ENCODE assay signal across 8 cellular contexts in genomic region chrX:154380153-154380552, GRCh38. TPM values are rescaled to one million over a fixed set of nuclear protein-coding genes. Genes with fewer than 3 reads are reported as not detected.
A peak's percentile ranks its signal among the peaks of the same experiment; 100 is the strongest.
DNase-seq lines count a peak whose midpoint lies in the region; TF ChIP-seq lines count a peak whose summit lies in the region.

No MANE protein-coding gene starts in this region.

- H3K9me3 Mint-ChIP-seq in nephron: peaks cover 9% of the 10 kb centered on the region

- H3K4me1 ChIP-seq in effector memory CD4-positive, alpha-beta T cell (ENCODE audit: control insufficient read depth, insufficient read depth, low read length, poor library complexity, severe bottlenecking): peaks cover 17% of the 10 kb centered on the region

- no peak for DNase-seq in BJ (ENCODE audit: low read depth)
- no peak for DNase-seq in MG63
- DNase-seq in effector memory CD4-positive, alpha-beta T cell: no peak
- DNase-seq in Ammon's horn (ENCODE audit: low spot score): no peak
- no peak for DNase-seq in NOMO-1 treated with dmso at 0.1 percent for 144 hours (lab: John Stamatoyannopoulos, UW; ENCODE audit: unreplicated experiment)
- DNase-seq in COLO829 (ENCODE audit: low spot score): no peak
- DNase-seq in SHP77 (lab: John Stamatoyannopoulos, UW): no peak

- TF ChIP-seq CTCF in BJ (IDR thresholded peaks at IDR 0.05; ENCODE audit: insufficient read depth, low read depth, low read length): no peak
- no peak for TF ChIP-seq CTCF in nephron (IDR thresholded peaks at IDR 0.05; ENCODE audit: unreplicated experiment in 3 of 3)

- peaks cover 8% of the 10 kb centered on the region for H3K4me1 Mint-ChIP-seq in nephron

- peak overlapping the region; percentile 97 for H3K27ac ChIP-seq in effector memory CD4-positive, alpha-beta T cell (ENCODE audit: insufficient read depth, low read length, poor library complexity, severe bottlenecking)

- H3K9me3 ChIP-seq in MG63: no peaks in the 10 kb centered on the region
- H3K9me3 ChIP-seq in effector memory CD4-positive, alpha-beta T cell (ENCODE audit: control insufficient read depth, low read length): no peaks in the 10 kb centered on the region

- POLR2A ChIA-PET in BJ (lab: Charles Lee): no interaction called here

- H3K4me3 ChIP-seq in BJ (ENCODE audit: low read depth, low read length): peak overlapping the region; percentile 69
- H3K4me3 ChIP-seq in MG63: peak overlapping the region; percentile 67
- H3K4me3 ChIP-seq in effector memory CD4-positive, alpha-beta T cell (ENCODE audit: insufficient read depth, low read depth, low read length, poor library complexity, severe bottlenecking): peak overlapping the region; percentile 62

- H3K36me3 ChIP-seq in BJ (ENCODE audit: control insufficient read depth, insufficient read depth, low read length) (peaks cover 6% of the 10 kb centered on the region; the same call in 1 of the 2 replicates), MG63 (peaks cover 3% of the 10 kb centered on the region)
- H3K36me3 ChIP-seq in effector memory CD4-positive, alpha-beta T cell (ENCODE audit: control insufficient read depth, insufficient read depth, low read length): no peaks in the 10 kb centered on the region

- peak overlapping the region; percentile 42 to 91 (median 78) for H3K27ac Mint-ChIP-seq in nephron

- CTCF ChIA-PET in BJ (lab: Yijun Ruan, JAX): interaction anchor here (1.0 kb wide), 1 partner anchor 18 kb away, joined by 3 read pairs; the partner anchor contains the start of gene RPL10

- H3K27me3 ChIP-seq in BJ (ENCODE audit: control insufficient read depth, insufficient read depth, low read length) (no peaks in the 10 kb centered on the region), MG63 (no peaks in the 10 kb centered on the region)
- H3K27me3 ChIP-seq in effector memory CD4-positive, alpha-beta T cell (replicated peaks; ENCODE audit: control insufficient read depth, insufficient read depth, low read length, poor library complexity, severe bottlenecking): no peaks in the 10 kb centered on the region

- peak overlapping the region; percentile 86 to 93 (median 93) for H3K4me3 Mint-ChIP-seq in nephron

- no peaks in the 10 kb centered on the region for H3K27me3 Mint-ChIP-seq in nephron (ENCODE audit: low read depth)

- H3K36me3 Mint-ChIP-seq in nephron (ENCODE audit: low read depth): peaks cover 5% of the 10 kb centered on the region

RNA-seq across cellular contexts. Expression of gene EMD, which starts 1.1 kb away (rescaled TPM):
- polyA plus RNA-seq in BJ (2011; rRNA removed): 32.6 and 71.0 TPM in 2 replicates
- 28.6 and 36.2 TPM in 2 replicates for polyA minus RNA-seq in BJ (2011; rRNA and poly(A)+ RNA removed)
- 48.7 and 62.4 TPM in 2 replicates for total RNA-seq in MG63 (2014; rRNA removed; shearing (Covaris generic); ENCODE audit: low replicate concordance)

RNA-seq across cellular contexts. Expression of gene FLNA, which starts 5.7 kb away (rescaled TPM):
- polyA plus RNA-seq in BJ (2011; rRNA removed): 855 and 1,740 TPM in 2 replicates
- polyA minus RNA-seq in BJ (2011; rRNA and poly(A)+ RNA removed): 3,675 and 4,472 TPM in 2 replicates
- total RNA-seq in MG63 (2014; rRNA removed; shearing (Covaris generic); ENCODE audit: low replicate concordance): 1,037 and 1,563 TPM in 2 replicates

RNA-seq across cellular contexts. Expression of gene RPL10, which starts 18.0 kb away (rescaled TPM):
- 5,693 and 7,037 TPM in 2 replicates for polyA plus RNA-seq in BJ (2011; rRNA removed)
- 964 and 1,810 TPM in 2 replicates for polyA minus RNA-seq in BJ (2011; rRNA and poly(A)+ RNA removed)
- 2,393 and 3,736 TPM in 2 replicates for total RNA-seq in MG63 (2014; rRNA removed; shearing (Covaris generic); ENCODE audit: low replicate concordance)

RNA-seq across cellular contexts. Expression of gene DNASE1L1, which starts 28.9 kb away (rescaled TPM):
- polyA plus RNA-seq in BJ (2011; rRNA removed): 50.3 and 63.5 TPM in 2 replicates
- 32.3 and 43.5 TPM in 2 replicates for polyA minus RNA-seq in BJ (2011; rRNA and poly(A)+ RNA removed)
- 20.0 and 21.9 TPM in 2 replicates for total RNA-seq in MG63 (2014; rRNA removed; shearing (Covaris generic); ENCODE audit: low replicate concordance)

RNA-seq across cellular contexts. Expression of gene TAFAZZIN, which starts 31.2 kb away (rescaled TPM):
- polyA plus RNA-seq in BJ (2011; rRNA removed): 13.1 and 24.8 TPM in 2 replicates
- polyA minus RNA-seq in BJ (2011; rRNA and poly(A)+ RNA removed): 10.1 and 14.6 TPM in 2 replicates
- 15.1 and 16.2 TPM in 2 replicates for total RNA-seq in MG63 (2014; rRNA removed; shearing (Covaris generic); ENCODE audit: low replicate concordance)
